8 cellular contexts compared by ENCODE assay signal in genomic region chr19:574658-575526, GRCh38. TPM values are rescaled to one million over a fixed set of nuclear protein-coding genes. Genes with fewer than 3 reads are reported as not detected.
DNase-seq lines count a peak whose midpoint lies in the region; ATAC-seq and TF ChIP-seq lines count a peak whose summit lies in the region.

No MANE protein-coding gene starts in this region.

- peak overlapping the region in 2 of 3 experiments; percentile 18 to 47; a peak in 2 of 7 replicates for H3K27ac Mint-ChIP-seq in H9
- H3K27ac Mint-ChIP-seq in activated naive CD8-positive, alpha-beta T cell treated with anti-CD3 and anti-CD28 coated beads for 36 hours: no peak overlapping the region

- no CpG with 5 or more reads among the region's 32 CpGs for WGBS in H9 (ENCODE audit: extremely low coverage, insufficient read length, low lambda C conversion rate)
- WGBS in sigmoid colon, 2 donors: 13 to 52% methylated on average over 32 of the region's 32 CpGs

- peak overlapping the region; percentile 100 for H3K4me3 ChIP-seq in left ventricle myocardium inferior
- H3K4me3 ChIP-seq in sigmoid colon: peak overlapping the region; percentile 33 to 100 (median 72)

- H3T11ph ChIP-seq in H9 (ENCODE audit: low read length): no peak overlapping the region

- no peak overlapping the region for H2AK5ac ChIP-seq in H9 (ENCODE audit: insufficient read length, low read length)

- peak overlapping the region; percentile 86 to 91 for H3K4me3 Mint-ChIP-seq in H9
- H3K4me3 Mint-ChIP-seq in activated naive CD8-positive, alpha-beta T cell treated with anti-CD3 and anti-CD28 coated beads for 36 hours: peak overlapping the region; percentile 88

- H3K9me3 Mint-ChIP-seq in H9: peaks cover 8% of the 10 kb centered on the region in 2 experiments
- no peaks in the 10 kb centered on the region for H3K9me3 Mint-ChIP-seq in activated naive CD8-positive, alpha-beta T cell treated with anti-CD3 and anti-CD28 coated beads for 36 hours

- no peak for TF ChIP-seq POLR2A in sigmoid colon (IDR thresholded peaks at IDR 0.05)

- H3K4me1 ChIP-seq in H9 (ENCODE audit: insufficient read depth, low read length): no peaks in the 10 kb centered on the region; the same call in 1 of the 2 replicates
- H3K4me1 ChIP-seq in left ventricle myocardium inferior: peaks cover 88% of the 10 kb centered on the region
- H3K4me1 ChIP-seq in sigmoid colon: peaks cover 0 to 60% (median 55%) of the 10 kb centered on the region in 4 donors

- DNase-seq in H9 (no peak), left ventricle myocardium inferior (peak; percentile 75), sigmoid colon (no peak), middle frontal gyrus (ENCODE audit: extremely low spot score, low spot score) (no peak)
- DNase-seq in activated naive CD8-positive, alpha-beta T cell treated with anti-CD3 and anti-CD28 coated beads for 36 hours: no peak
- no peak for DNase-seq in effector CD4-positive, alpha-beta T cell

- H3K56ac ChIP-seq in H9 (ENCODE audit: insufficient read length, low read depth, low read length): no peak overlapping the region

- no peak overlapping the region for H2BK5ac ChIP-seq in H9 (ENCODE audit: insufficient read length, low read length)

- H3K23me2 ChIP-seq in H9 (ENCODE audit: insufficient read length, low read depth, low read length, poor library complexity, severe bottlenecking): peaks cover 15% of the 10 kb centered on the region

- no peak overlapping the region for H3K23ac ChIP-seq in H9 (ENCODE audit: insufficient read length, low read depth, low read length)

- no peak overlapping the region for H2BK12ac ChIP-seq in H9 (ENCODE audit: insufficient read length, low read depth, low read length)

- H3K36me3 Mint-ChIP-seq in H9 (ENCODE audit: insufficient read depth in 1 of 3, low read depth in 3 of 3): peaks cover 9 to 30% (median 24%) of the 10 kb centered on the region in 3 experiments
- H3K36me3 Mint-ChIP-seq in activated naive CD8-positive, alpha-beta T cell treated with anti-CD3 and anti-CD28 coated beads for 36 hours: peaks cover 5% of the 10 kb centered on the region

- H2BK120ac ChIP-seq in H9 (ENCODE audit: low read depth, low read length, poor library complexity, severe bottlenecking): no peak overlapping the region

- peaks cover 12% of the 10 kb centered on the region for H3K27me3 Mint-ChIP-seq in H9 (ENCODE audit: low read depth)
- H3K27me3 Mint-ChIP-seq in activated naive CD8-positive, alpha-beta T cell treated with anti-CD3 and anti-CD28 coated beads for 36 hours: peaks cover 4% of the 10 kb centered on the region

- no peak overlapping the region for H3K9ac ChIP-seq in H9 (ENCODE audit: extremely low read depth, insufficient read length, low read length)

- H2AFZ ChIP-seq in H9 (ENCODE audit: low read length): no peak overlapping the region

- H4K20me1 ChIP-seq in H9 (ENCODE audit: control insufficient read depth, insufficient read depth, insufficient read length): peaks cover 2% of the 10 kb centered on the region

- no peak overlapping the region for H2BK15ac ChIP-seq in H9 (ENCODE audit: low read depth, low read length)

- intact Hi-C loops in left ventricle myocardium inferior (cut with micrococcal nuclease): no loop called here
- intact Hi-C loops in sigmoid colon (cut with DNase I): loop anchor here (5.0 to 10.0 kb wide), 2 partner anchors 57 to 690 kb away; partner anchors contain the start of genes CIRBP and POLRMT

- no peak overlapping the region for H4K91ac ChIP-seq in H9 (ENCODE audit: insufficient read length, low read depth, low read length)

- no peak overlapping the region for H4K5ac ChIP-seq in H9 (ENCODE audit: insufficient read length, low read depth, low read length)

- H3K9me3 ChIP-seq in H9 (ENCODE audit: control insufficient read depth, low read depth, low read length) (no peaks in the 10 kb centered on the region), left ventricle myocardium inferior (replicated peaks) (no peaks in the 10 kb centered on the region), sigmoid colon (no peaks in the 10 kb centered on the region)

- peak overlapping the region; percentile 7 for H3K4me2 ChIP-seq in H9 (ENCODE audit: insufficient read depth, insufficient read length, low read length)

- H3K79me1 ChIP-seq in H9 (ENCODE audit: insufficient read depth, low read depth, low read length, poor library complexity, severe bottlenecking): peaks cover 6% of the 10 kb centered on the region

- peaks cover 51% of the 10 kb centered on the region for H3K79me2 ChIP-seq in H9 (ENCODE audit: insufficient read depth, low read length)

- no peak for TF ChIP-seq EP300 in sigmoid colon (IDR thresholded peaks at IDR 0.05)

- H4K8ac ChIP-seq in H9 (replicated peaks; ENCODE audit: insufficient read length, low read depth, low read length): no peak overlapping the region

- H3K27me3 ChIP-seq in H9 (ENCODE audit: insufficient read depth, low read length) (no peaks in the 10 kb centered on the region), left ventricle myocardium inferior (ENCODE audit: low read depth) (no peaks in the 10 kb centered on the region), sigmoid colon (no peaks in the 10 kb centered on the region)

- H3K14ac ChIP-seq in H9 (ENCODE audit: insufficient read depth, low read length): no peak overlapping the region

- H2BK20ac ChIP-seq in H9 (ENCODE audit: low read depth, low read length, poor library complexity, severe bottlenecking): no peak overlapping the region

- TF ChIP-seq CTCF in 22Rv1 (IDR thresholded peaks at IDR 0.05) (no peak), H9 (conservative IDR thresholded peaks at IDR 0.05) (no peak), left ventricle myocardium inferior (IDR thresholded peaks at IDR 0.05; ENCODE audit: borderline replicate concordance) (no peak), sigmoid colon (IDR thresholded peaks at IDR 0.05) (no peak)

- ATAC-seq in HG03342 (IDR thresholded peaks at IDR 0.05; ENCODE audit: unreplicated experiment): no peak

- no peak overlapping the region for H3K18ac ChIP-seq in H9 (ENCODE audit: insufficient read length, low read depth, low read length)

- H3K27ac ChIP-seq in 22Rv1 (peak overlapping the region; percentile 99; the same call in 1 of the 2 replicates), H9 (ENCODE audit: insufficient read length, low read depth, low read length) (no peak overlapping the region), left ventricle myocardium inferior (replicated peaks) (peak overlapping the region; percentile 98), sigmoid colon (peak overlapping the region; percentile 55 to 98 (median 97))

- H3K4me1 Mint-ChIP-seq in H9: peaks cover 24 to 41% of the 10 kb centered on the region in 2 experiments
- H3K4me1 Mint-ChIP-seq in activated naive CD8-positive, alpha-beta T cell treated with anti-CD3 and anti-CD28 coated beads for 36 hours: peaks cover 19% of the 10 kb centered on the region

- H3K36me3 ChIP-seq in left ventricle myocardium inferior (peaks cover 14% of the 10 kb centered on the region), sigmoid colon (peaks cover 7 to 22% (median 11%) of the 10 kb centered on the region in 4 donors)

- no peak overlapping the region for H3K4ac ChIP-seq in H9 (ENCODE audit: low read depth, low read length)

RNA-seq across cellular contexts. Expression of gene BSG, which starts 2.5 kb away (rescaled TPM):
- total RNA-seq in H9 (2021): 715 and 719 TPM in 2 replicates
- total RNA-seq in activated naive CD8-positive, alpha-beta T cell treated with anti-CD3 and anti-CD28 coated beads for 36 hours: 100 to 1,000 TPM; 167 to 168 TPM
- 1,533 TPM for total RNA-seq in left ventricle myocardium inferior
- 100 to 1,000 TPM; 423 to 500 (median 482) TPM for total RNA-seq in sigmoid colon
- polyA plus RNA-seq in sigmoid colon: 100 to 1,000 TPM; 218 to 715 (median 309) TPM

RNA-seq across cellular contexts. Expression of gene HCN2, which starts 14.8 kb away (rescaled TPM):
- 3.7 and 4.1 TPM in 2 replicates for total RNA-seq in H9 (2021)
- under 1 TPM; 0.31 to 0.34 TPM for total RNA-seq in activated naive CD8-positive, alpha-beta T cell treated with anti-CD3 and anti-CD28 coated beads for 36 hours
- 21.9 TPM for total RNA-seq in left ventricle myocardium inferior
- total RNA-seq in sigmoid colon: under 1 TPM in 3 of 4 donors, not detected in 1; 0.36 to 0.55 (median 0.54) TPM
- polyA plus RNA-seq in sigmoid colon: under 1 TPM in 2 of 3 donors, not detected in 1; 0.23 to 0.39 TPM

RNA-seq across cellular contexts. Expression of gene GZMM, which starts 31.0 kb away (rescaled TPM):
- total RNA-seq in H9 (2021) (0.64 and 0.66 TPM in 2 replicates), left ventricle myocardium inferior (not detected), sigmoid colon (under 1 TPM in 1 of 4 donors, not detected in 3; 0.49 TPM)
- total RNA-seq in activated naive CD8-positive, alpha-beta T cell treated with anti-CD3 and anti-CD28 coated beads for 36 hours: 10 to 100 TPM; 42.0 to 49.0 TPM
- polyA plus RNA-seq in sigmoid colon: 10 to 100 TPM in 1 of 3 donors, not detected in 2; 11.2 TPM

RNA-seq across cellular contexts. Expression of gene CDC34, which starts 43.3 kb away (rescaled TPM):
- 109 and 112 TPM in 2 replicates for total RNA-seq in H9 (2021)
- 10 to 100 TPM; 46.5 to 48.8 TPM for total RNA-seq in activated naive CD8-positive, alpha-beta T cell treated with anti-CD3 and anti-CD28 coated beads for 36 hours
- total RNA-seq in left ventricle myocardium inferior: 96.5 TPM
- 100 to 1,000 TPM in 2 of 4 donors, 10 to 100 TPM in 2; 74.9 to 152 (median 95.1) TPM for total RNA-seq in sigmoid colon
- polyA plus RNA-seq in sigmoid colon: 100 to 1,000 TPM in 1 of 3 donors, 10 to 100 TPM in 2; 79.2 to 110 (median 96.7) TPM

RNA-seq across cellular contexts. Expression of gene POLRMT, which starts 58.4 kb away (rescaled TPM):
- total RNA-seq in H9 (2021) (101 and 104 TPM in 2 replicates), left ventricle myocardium inferior (54.3 TPM), sigmoid colon (10 to 100 TPM; 18.2 to 26.3 (median 22.3) TPM)
- total RNA-seq in activated naive CD8-positive, alpha-beta T cell treated with anti-CD3 and anti-CD28 coated beads for 36 hours: 10 to 100 TPM; 73.3 to 74.6 TPM
- 10 to 100 TPM; 16.8 to 63.0 (median 30.3) TPM for polyA plus RNA-seq in sigmoid colon

Comparison
In these comparisons a context has a peak if more than half of its experiments do, and no peak if none do; other contexts are left out.
1. RNA of gene GZMM, which starts 31.0 kb away (total RNA-seq): 42.0 to 49.0 TPM in activated naive CD8-positive, alpha-beta T cell treated with anti-CD3 and anti-CD28 coated beads for 36 hours; 0.64 to 0.66 TPM in H9, not detected in left ventricle myocardium inferior (single experiment) and 0.49 TPM in sigmoid colon; every median in the first group is over 10 times any median in the second.